Comparison of ENCODE assay signal across 1 cellular context in genomic region chr2:27249077-27249890, GRCh38.
TF ChIP-seq lines count a peak whose summit lies in the region.

No MANE protein-coding gene starts in this region.

TF ChIP-seq in K562, 482 proteins besides CTCF, POLR2A, EP300 and RAD21:
- TF ChIP-seq, protein P1, sequence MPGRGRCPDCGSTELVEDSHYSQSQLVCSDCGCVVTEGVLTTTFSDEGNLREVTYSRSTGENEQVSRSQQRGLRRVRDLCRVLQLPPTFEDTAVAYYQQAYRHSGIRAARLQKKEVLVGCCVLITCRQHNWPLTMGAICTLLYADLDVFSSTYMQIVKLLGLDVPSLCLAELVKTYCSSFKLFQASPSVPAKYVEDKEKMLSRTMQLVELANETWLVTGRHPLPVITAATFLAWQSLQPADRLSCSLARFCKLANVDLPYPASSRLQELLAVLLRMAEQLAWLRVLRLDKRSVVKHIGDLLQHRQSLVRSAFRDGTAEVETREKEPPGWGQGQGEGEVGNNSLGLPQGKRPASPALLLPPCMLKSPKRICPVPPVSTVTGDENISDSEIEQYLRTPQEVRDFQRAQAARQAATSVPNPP (IDR thresholded peaks at IDR 0.05; ENCODE audit: borderline replicate concordance, insufficient read depth, insufficient read length) = no peak
- TF ChIP-seq ZNF445 (CRISPR knock-in tag; IDR thresholded peaks at IDR 0.05; ENCODE audit: low read depth) = no peak
- no peak for TF ChIP-seq ZBTB43 (CRISPR knock-in tag; IDR thresholded peaks at IDR 0.05)
- TF ChIP-seq RUNX1 (IDR thresholded peaks at IDR 0.05; ENCODE audit: low read depth) = no peak
- no peak for TF ChIP-seq ZNF778 (CRISPR knock-in tag; IDR thresholded peaks at IDR 0.05)
- TF ChIP-seq CEBPB (tag; IDR thresholded peaks at IDR 0.05) = no peak
- no peak for TF ChIP-seq TSC22D4 (tag; IDR thresholded peaks at IDR 0.05)
